ENCODE assay signal across 18 cellular contexts in the genomic region with DNA sequence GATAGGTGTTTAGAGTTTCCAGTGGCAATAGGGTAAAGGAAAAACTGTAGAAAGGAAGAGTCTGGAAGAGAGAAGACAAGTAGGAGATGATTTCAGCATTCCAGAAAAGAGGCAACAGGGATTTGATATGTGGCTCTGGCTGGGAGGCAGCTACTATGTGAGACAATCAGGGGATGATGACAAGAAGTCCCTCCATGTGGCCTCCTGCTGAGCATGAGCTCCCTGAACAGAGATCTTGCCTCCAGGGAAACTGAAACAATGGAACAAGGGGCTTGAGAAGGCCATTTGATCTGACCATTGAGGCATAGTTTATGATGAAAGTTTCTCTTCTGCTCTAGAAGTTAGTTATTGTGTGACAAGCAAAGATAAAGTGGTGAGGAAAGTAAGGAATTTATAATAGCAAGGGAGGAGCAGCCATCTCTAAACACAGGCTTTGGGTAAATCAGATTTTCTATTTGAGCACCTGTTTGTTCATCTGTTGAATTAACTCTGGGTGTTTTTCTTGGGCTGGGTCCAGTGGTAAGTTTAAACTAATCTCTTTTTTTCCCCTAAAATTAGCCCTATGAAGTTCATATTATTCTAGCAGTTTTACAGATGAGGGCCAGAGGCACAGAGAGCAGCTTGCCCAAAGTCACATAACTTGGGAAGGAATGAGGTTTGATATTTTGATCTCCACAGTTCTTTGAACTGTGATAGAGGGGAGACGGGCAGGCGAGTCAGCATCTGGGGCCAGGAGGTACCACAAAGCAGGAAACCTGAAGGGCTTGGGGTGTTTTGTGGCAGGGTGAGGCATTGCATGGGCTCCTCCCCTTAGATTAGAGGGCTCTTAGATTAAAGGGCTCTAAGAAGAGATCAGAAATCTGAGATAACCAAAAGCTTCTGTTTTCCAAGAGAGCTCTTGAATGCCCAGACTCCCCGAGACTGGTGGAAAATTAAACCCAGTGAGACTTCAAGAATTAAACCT. TPM values are rescaled to one million over a fixed set of nuclear protein-coding genes. Genes with fewer than 3 reads are reported as not detected.
DNase-seq lines count a peak whose midpoint lies in the region; ATAC-seq, FAIRE-seq and TF ChIP-seq lines count a peak whose summit lies in the region.
"Had no signal": no experiment of that assay in that cellular context is flagged by ENCODE, and none has a peak within 500 bp of the region (broad histone marks: within the 10 kb centered on the region; RNA-seq: fewer than 3 reads in every experiment).

No MANE protein-coding gene starts in this region.

- H3K9me3 ChIP-seq in astrocyte (ENCODE audit: insufficient read depth, low read depth, low read length) (no peaks in the 10 kb centered on the region), lower lobe of right lung (no peaks in the 10 kb centered on the region)
- H3K9me3 ChIP-seq: adrenal gland, gastroesophageal sphincter, psoas muscle, testis had no signal

- no peak overlapping the region for H2AFZ ChIP-seq in astrocyte (ENCODE audit: low read depth, low read length)

- H3K79me2 ChIP-seq in astrocyte (ENCODE audit: insufficient read depth, low read length) = no peaks in the 10 kb centered on the region

- H3K27ac ChIP-seq in astrocyte (ENCODE audit: low read depth, low read length) = no peak overlapping the region
- no peak overlapping the region for H3K27ac ChIP-seq in lower lobe of right lung
- H3K27ac ChIP-seq: adrenal gland, gastroesophageal sphincter, psoas muscle, testis had no signal

- H3K4me1 ChIP-seq in astrocyte (ENCODE audit: insufficient read depth, low read length) (no peaks in the 10 kb centered on the region), lower lobe of right lung (no peaks in the 10 kb centered on the region)
- H3K4me1 ChIP-seq: adrenal gland, gastroesophageal sphincter, psoas muscle, testis had no signal

- TF ChIP-seq CTCF in WTC11 (IDR thresholded peaks at IDR 0.05) (no peak), astrocyte (IDR thresholded peaks at IDR 0.05; ENCODE audit: insufficient read depth, low read depth, low read length) (no peak), lower lobe of right lung (IDR thresholded peaks at IDR 0.05) (no peak)

- intact Hi-C loops in activated CD4-positive, alpha-beta T cell treated with anti-CD3 and anti-CD28 coated beads for 36 hours (cut with DNase I, micrococcal nuclease) = no loop called here
- intact Hi-C loops in lower lobe of right lung (cut with DNase I) = no loop called here

- POLR2A ChIA-PET in activated CD4-positive, alpha-beta T cell treated with anti-CD3 and anti-CD28 coated beads for 36 hours (lab: Charles Lee) = no interaction called here
- POLR2A ChIA-PET in WTC11 (lab: Charles Lee) = no interaction called here

- no peak overlapping the region for H3K4me3 Mint-ChIP-seq in activated CD4-positive, alpha-beta T cell treated with anti-CD3 and anti-CD28 coated beads for 36 hours
- H3K4me3 Mint-ChIP-seq in WTC11 = no peak overlapping the region
- no peak overlapping the region for H3K4me3 Mint-ChIP-seq in astrocyte (ENCODE audit: unreplicated experiment)

- H3K36me3 Mint-ChIP-seq in activated CD4-positive, alpha-beta T cell treated with anti-CD3 and anti-CD28 coated beads for 36 hours (ENCODE audit: low read depth) = no peaks in the 10 kb centered on the region
- no peaks in the 10 kb centered on the region for H3K36me3 Mint-ChIP-seq in WTC11
- H3K36me3 Mint-ChIP-seq in astrocyte (ENCODE audit: low read depth, unreplicated experiment) = no peaks in the 10 kb centered on the region

- H3K9me3 Mint-ChIP-seq in activated CD4-positive, alpha-beta T cell treated with anti-CD3 and anti-CD28 coated beads for 36 hours (ENCODE audit: low read depth) = no peaks in the 10 kb centered on the region
- H3K9me3 Mint-ChIP-seq in WTC11 (no peaks in the 10 kb centered on the region), astrocyte (ENCODE audit: unreplicated experiment) (peaks cover 4% of the 10 kb centered on the region)

- H3K4me1 Mint-ChIP-seq in activated CD4-positive, alpha-beta T cell treated with anti-CD3 and anti-CD28 coated beads for 36 hours = peaks cover 26% of the 10 kb centered on the region
- H3K4me1 Mint-ChIP-seq in WTC11 (peaks cover 9% of the 10 kb centered on the region), astrocyte (ENCODE audit: low read depth, unreplicated experiment) (peaks cover 39% of the 10 kb centered on the region)

- H3K36me3 ChIP-seq in astrocyte (ENCODE audit: insufficient read depth, low read length) (no peaks in the 10 kb centered on the region), lower lobe of right lung (no peaks in the 10 kb centered on the region)
- H3K36me3 ChIP-seq: adrenal gland, gastroesophageal sphincter had no signal

- no peaks in the 10 kb centered on the region for H4K20me1 ChIP-seq in astrocyte (ENCODE audit: insufficient read depth, low read length)

- peak; percentile 95 for ATAC-seq in activated CD4-positive, alpha-beta T cell treated with anti-CD3 and anti-CD28 coated beads for 36 hours
- ATAC-seq in WTC11 (peak; percentile 94), lower lobe of right lung (no peak)
- ATAC-seq: gastroesophageal sphincter, Panc1, psoas muscle had no signal

- no peaks in the 10 kb centered on the region for H3K27me3 ChIP-seq in astrocyte (ENCODE audit: insufficient read depth, low read length)
- H3K27me3 ChIP-seq in lower lobe of right lung (ENCODE audit: low read depth) = peaks cover 7% of the 10 kb centered on the region
- H3K27me3 ChIP-seq: testis had no signal

- H3K27me3 Mint-ChIP-seq in activated CD4-positive, alpha-beta T cell treated with anti-CD3 and anti-CD28 coated beads for 36 hours = peaks cover 29% of the 10 kb centered on the region
- H3K27me3 Mint-ChIP-seq in WTC11 (ENCODE audit: low read depth) = peaks cover 17% of the 10 kb centered on the region
- H3K27me3 Mint-ChIP-seq in astrocyte (ENCODE audit: low read depth, unreplicated experiment) = no peaks in the 10 kb centered on the region

- FAIRE-seq in astrocyte (lab: Jason Lieb, UNC) = no peak
- FAIRE-seq: GM12891 had no signal

- H3K9ac ChIP-seq in astrocyte (ENCODE audit: low read length) = no peak overlapping the region

- DNase-seq in activated CD4-positive, alpha-beta T cell treated with anti-CD3 and anti-CD28 coated beads for 36 hours = peak; percentile 60
- DNase-seq in activated CD4-positive, alpha-beta T cell treated with anti-CD3 and anti-CD28 coated beads for 1 hour = no peak
- DNase-seq in WTC11 (ENCODE audit: low spot score) (peak; percentile 28), astrocyte (ENCODE audit: low read depth) (no peak), lower lobe of right lung (no peak), inferior parietal cortex (ENCODE audit: extremely low spot score) (no peak), ACHN (no peak)
- peak; percentile 22 for DNase-seq in stimulated activated CD4-positive, alpha-beta T cell treated with anti-CD3 and anti-CD28 coated beads, Interleukin-4, amount 100 ng/mL, for 24 hours
- DNase-seq: adrenal gland, dermis blood vessel endothelial cell, DMS153, psoas muscle, testis had no signal

- CTCF ChIA-PET in activated CD4-positive, alpha-beta T cell treated with anti-CD3 and anti-CD28 coated beads for 36 hours (lab: Charles Lee) = interaction anchor here (1.0 kb wide), 1 partner anchor 10 kb away, joined by 6 read pairs; no protein-coding TSS in a partner anchor
- CTCF ChIA-PET in WTC11 (lab: Charles Lee) = interaction anchor here (0.9 kb wide), 1 partner anchor 9 kb away, joined by 4 read pairs; no protein-coding TSS in a partner anchor

- H3K4me2 ChIP-seq in astrocyte (ENCODE audit: low read length) = no peak overlapping the region

- H3K4me3 ChIP-seq in astrocyte (ENCODE audit: insufficient read depth, low read depth, low read length) (no peak overlapping the region), lower lobe of right lung (no peak overlapping the region)
- H3K4me3 ChIP-seq: adrenal gland, gastroesophageal sphincter, psoas muscle, testis had no signal

- H3K27ac Mint-ChIP-seq in activated CD4-positive, alpha-beta T cell treated with anti-CD3 and anti-CD28 coated beads for 36 hours = no peak overlapping the region
- no peak overlapping the region for H3K27ac Mint-ChIP-seq in WTC11
- peak overlapping the region; percentile 28 for H3K27ac Mint-ChIP-seq in astrocyte (ENCODE audit: unreplicated experiment)

- in situ Hi-C loops in ACHN (cut with HindIII; ENCODE audit: low pct_ligation_motif_present, low pct_unique_long_range_greater_than_20kb, low sequenced_read_pairs) = no loop called here

TF ChIP-seq in WTC11, 78 proteins besides CTCF, POLR2A, EP300 and RAD21 (continues in another document):
- TF ChIP-seq, protein P1, sequence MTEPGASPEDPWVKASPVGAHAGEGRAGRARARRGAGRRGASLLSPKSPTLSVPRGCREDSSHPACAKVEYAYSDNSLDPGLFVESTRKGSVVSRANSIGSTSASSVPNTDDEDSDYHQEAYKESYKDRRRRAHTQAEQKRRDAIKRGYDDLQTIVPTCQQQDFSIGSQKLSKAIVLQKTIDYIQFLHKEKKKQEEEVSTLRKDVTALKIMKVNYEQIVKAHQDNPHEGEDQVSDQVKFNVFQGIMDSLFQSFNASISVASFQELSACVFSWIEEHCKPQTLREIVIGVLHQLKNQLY (CRISPR knock-in tag; IDR thresholded peaks at IDR 0.05) = no peak
- TF ChIP-seq ATF3 (CRISPR knock-in tag; conservative IDR thresholded peaks at IDR 0.05) = no peak
- no peak for TF ChIP-seq OVOL2 (CRISPR knock-in tag; IDR thresholded peaks at IDR 0.05; ENCODE audit: borderline replicate concordance)

RNA-seq across cellular contexts. Expression of gene GPX5, which starts 2.8 kb away (rescaled TPM):
- total RNA-seq in activated CD4-positive, alpha-beta T cell treated with anti-CD3 and anti-CD28 coated beads for 36 hours = not detected
- total RNA-seq in WTC11 (2021) (not detected in 3 replicates), astrocyte (4.3 and 6.6 TPM in 2 replicates), lower lobe of right lung (not detected)
- total RNA-seq: A172, adrenal gland, dermis blood vessel endothelial cell, gastroesophageal sphincter, liver, psoas muscle had no signal

RNA-seq across cellular contexts. Expression of gene GPX6, which starts 7.3 kb away (rescaled TPM):
- total RNA-seq in activated CD4-positive, alpha-beta T cell treated with anti-CD3 and anti-CD28 coated beads for 36 hours = not detected
- total RNA-seq in WTC11 (2021) (not detected in 3 replicates), astrocyte (not detected in 2 replicates), lower lobe of right lung (not detected)
- total RNA-seq: A172, adrenal gland, dermis blood vessel endothelial cell, gastroesophageal sphincter, liver, psoas muscle had no signal

Comparison
In these comparisons a context has a peak if more than half of its experiments do, and no peak if none do; other contexts are left out.
1. DNase-seq: peak in activated CD4-positive, alpha-beta T cell treated with anti-CD3 and anti-CD28 coated beads for 36 hours (single experiment), WTC11 (single experiment) and stimulated activated CD4-positive, alpha-beta T cell treated with anti-CD3 and anti-CD28 coated beads, Interleukin-4, amount 100 ng/mL, for 24 hours (single experiment); none in activated CD4-positive, alpha-beta T cell treated with anti-CD3 and anti-CD28 coated beads for 1 hour (single experiment), astrocyte (single experiment), lower lobe of right lung (single experiment), inferior parietal cortex (single experiment) and ACHN (single experiment).
2. ATAC-seq: peak in activated CD4-positive, alpha-beta T cell treated with anti-CD3 and anti-CD28 coated beads for 36 hours (single experiment) and WTC11 (single experiment); none in lower lobe of right lung (0 of 2).